18 cellular contexts compared by ENCODE assay signal in the genomic region with DNA sequence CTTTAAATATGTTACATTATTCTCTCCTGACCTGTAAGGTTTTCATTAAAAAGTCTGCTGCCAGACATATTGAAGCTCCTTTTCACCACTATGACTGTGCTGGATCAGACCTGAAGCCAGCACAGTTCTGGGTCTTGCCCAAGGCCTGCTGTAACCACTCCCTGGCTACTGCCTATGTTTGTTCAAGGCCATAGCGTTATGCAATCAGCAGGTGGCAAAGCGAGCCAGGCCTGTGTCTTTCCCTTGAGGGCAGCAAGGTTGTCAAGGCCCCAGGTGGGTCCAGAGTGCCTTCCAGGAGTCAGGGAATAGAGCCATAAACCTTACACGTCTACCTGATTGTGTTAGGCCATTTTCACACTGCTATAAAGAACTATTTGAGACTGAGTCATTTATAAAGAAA.
"Had no signal": no experiment of that assay in that cellular context is flagged by ENCODE, and none has a peak within 500 bp of the region (broad histone marks: within the 10 kb centered on the region; RNA-seq: fewer than 3 reads in every experiment).

No MANE protein-coding gene starts in this region.

- DNase-seq: activated B cell treated with CpG ODN at 0.5 μM for 24 hours; activated CD4-positive, alpha-beta T cell treated with anti-CD3 and anti-CD28 coated beads for 48 hours; activated CD8-positive, alpha-beta T cell treated with anti-CD3 and anti-CD28 coated beads for 36 hours; activated effector memory CD4-positive, alpha-beta T cell treated with anti-CD3 and anti-CD28 coated beads, Interleukin-2, amount 50 U/mL, for 16 hours; activated T-cell treated with anti-CD3 and anti-CD28 coated beads, Interleukin-2, amount 50 U/mL, for 4 hours; amniotic stem cell; central memory CD4-positive, alpha-beta T cell; cortex of kidney; effector CD4-positive, alpha-beta T cell; foreskin melanocyte; heart right ventricle; naive thymus-derived CD8-positive, alpha-beta T cell; posterior cingulate gyrus; stimulated activated CD4-positive, alpha-beta T cell treated with anti-CD3 and anti-CD28 coated beads, Interleukin-2, amount 100 ng/mL, for 48 hours; stimulated activated naive B cell treated with anti-CD40 and anti-IgM and Interleukin-4, amounts not matched to agents 10 μg/mL and 1 μg/mL and 100 μg/mL, for 72 hours; tibial artery had no signal

- H3K9me3 ChIP-seq: neutrophil had no signal

- H3K4me1 ChIP-seq: heart right ventricle, tibial artery had no signal

- H3K27ac ChIP-seq: heart right ventricle, neutrophil, tibial artery had no signal

- H3K36me3 ChIP-seq: heart right ventricle, neutrophil, tibial artery had no signal

- ATAC-seq: activated CD8-positive, alpha-beta T cell treated with anti-CD3 and anti-CD28 coated beads for 36 hours; activated naive CD4-positive, alpha-beta T cell treated with anti-CD3 and anti-CD28 coated beads, Interleukin-2, amount 50 U/mL, for 72 hours; activated T-cell treated with anti-CD3 and anti-CD28 coated beads, Interleukin-2, amount 50 U/mL, for 4 hours; heart right ventricle; naive thymus-derived CD8-positive, alpha-beta T cell; stimulated activated naive B cell treated with anti-CD40 and anti-IgM and Interleukin-4, amounts not matched to agents 10 μg/mL and 1 μg/mL and 100 μg/mL, for 72 hours had no signal

- H3K27me3 ChIP-seq: heart right ventricle, neutrophil, tibial artery had no signal

- H3K4me3 ChIP-seq: heart right ventricle, tibial artery had no signal
